In genomic region chr2:157793053-157793612, GRCh38 we compare ENCODE assay signal across 12 cellular contexts.
DNase-seq lines count a peak whose midpoint lies in the region; ATAC-seq and TF ChIP-seq lines count a peak whose summit lies in the region.
"Had no signal": no experiment of that assay in that cellular context is flagged by ENCODE, and none has a peak within 500 bp of the region (broad histone marks: within the 10 kb centered on the region; RNA-seq: fewer than 3 reads in every experiment).

No MANE protein-coding gene starts in this region.

- H3K27me3 ChIP-seq in effector memory CD4-positive, alpha-beta T cell (replicated peaks; ENCODE audit: control insufficient read depth, insufficient read depth, low read length, poor library complexity, severe bottlenecking): no peaks in the 10 kb centered on the region

- H3K4me1 Mint-ChIP-seq in HFFc6 (ENCODE audit: low read depth) (peaks cover 20% of the 10 kb centered on the region), chondrocyte (ENCODE audit: low read depth) (peaks cover 26% of the 10 kb centered on the region), nephron (peaks cover 16% of the 10 kb centered on the region)
- peaks cover 0 to 5% of the 10 kb centered on the region in 2 donors for H3K4me1 Mint-ChIP-seq in stimulated activated naive B cell treated with anti-CD40 and anti-IgM and Interleukin-4, amounts not matched to agents 10 μg/mL and 1 μg/mL and 100 μg/mL, for 72 hours

- H3K9me3 Mint-ChIP-seq in HFFc6: no peaks in the 10 kb centered on the region
- no peaks in the 10 kb centered on the region for H3K9me3 Mint-ChIP-seq in chondrocyte (ENCODE audit: low read depth)
- H3K9me3 Mint-ChIP-seq in nephron: no peaks in the 10 kb centered on the region
- H3K9me3 Mint-ChIP-seq in stimulated activated naive B cell treated with anti-CD40 and anti-IgM and Interleukin-4, amounts not matched to agents 10 μg/mL and 1 μg/mL and 100 μg/mL, for 72 hours: no peaks in the 10 kb centered on the region
- H3K9me3 Mint-ChIP-seq: dendritic cell treated with granulocyte-macrophage colony-stimulating factor and Interleukin-4, amounts not matched to agents 40 ng/mL and 50 ng/mL, for 4 days had no signal

- peaks cover 6% of the 10 kb centered on the region for H3K36me3 ChIP-seq in effector memory CD4-positive, alpha-beta T cell (ENCODE audit: control insufficient read depth, insufficient read depth, low read length)

- no peak overlapping the region for H3K4me3 ChIP-seq in AG09309 (ENCODE audit: control insufficient read depth, low read depth, low read length)
- H3K4me3 ChIP-seq in effector memory CD4-positive, alpha-beta T cell (ENCODE audit: insufficient read depth, low read depth, low read length, poor library complexity, severe bottlenecking): no peak overlapping the region

- no peaks in the 10 kb centered on the region for H3K9me3 ChIP-seq in effector memory CD4-positive, alpha-beta T cell (ENCODE audit: control insufficient read depth, low read length)
- H3K9me3 ChIP-seq: Caco-2 had no signal

- H3K27ac Mint-ChIP-seq in HFFc6: peak overlapping the region; percentile 84
- no peak overlapping the region for H3K27ac Mint-ChIP-seq in chondrocyte (ENCODE audit: unreplicated experiment)
- H3K27ac Mint-ChIP-seq in nephron: no peak overlapping the region
- no peak overlapping the region for H3K27ac Mint-ChIP-seq in stimulated activated naive B cell treated with anti-CD40 and anti-IgM and Interleukin-4, amounts not matched to agents 10 μg/mL and 1 μg/mL and 100 μg/mL, for 72 hours
- H3K27ac Mint-ChIP-seq: dendritic cell treated with granulocyte-macrophage colony-stimulating factor and Interleukin-4, amounts not matched to agents 40 ng/mL and 50 ng/mL, for 4 days had no signal

- no peak overlapping the region for H3K27ac ChIP-seq in effector memory CD4-positive, alpha-beta T cell (ENCODE audit: insufficient read depth, low read length, poor library complexity, severe bottlenecking)

- ATAC-seq in stimulated activated naive B cell treated with anti-CD40 and anti-IgM and Interleukin-4, amounts not matched to agents 10 μg/mL and 1 μg/mL and 100 μg/mL, for 72 hours (replicated peaks): no peak

- H3K27me3 Mint-ChIP-seq in HFFc6 (ENCODE audit: insufficient read depth): no peaks in the 10 kb centered on the region
- no peaks in the 10 kb centered on the region for H3K27me3 Mint-ChIP-seq in chondrocyte (ENCODE audit: low read depth)
- no peaks in the 10 kb centered on the region for H3K27me3 Mint-ChIP-seq in nephron (ENCODE audit: low read depth)
- no peaks in the 10 kb centered on the region for H3K27me3 Mint-ChIP-seq in stimulated activated naive B cell treated with anti-CD40 and anti-IgM and Interleukin-4, amounts not matched to agents 10 μg/mL and 1 μg/mL and 100 μg/mL, for 72 hours
- H3K27me3 Mint-ChIP-seq: dendritic cell treated with granulocyte-macrophage colony-stimulating factor and Interleukin-4, amounts not matched to agents 40 ng/mL and 50 ng/mL, for 4 days had no signal

- TF ChIP-seq CTCF in AG09309 (IDR thresholded peaks at IDR 0.05; ENCODE audit: control insufficient read depth, insufficient read depth, low read depth, low read length, missing control alignments): peak; percentile 37
- peak; percentile 76 for TF ChIP-seq CTCF in HFFc6 (IDR thresholded peaks at IDR 0.05)
- TF ChIP-seq CTCF in chondrocyte (IDR thresholded peaks at IDR 0.05): peak; percentile 70
- peak in 2 of 3 experiments; percentile 7 to 20 for TF ChIP-seq CTCF in nephron (IDR thresholded peaks at IDR 0.05; ENCODE audit: unreplicated experiment in 3 of 3)

- H3K36me3 Mint-ChIP-seq in HFFc6 (ENCODE audit: low read depth) (peaks cover 14% of the 10 kb centered on the region), chondrocyte (ENCODE audit: low read depth) (peaks cover 8% of the 10 kb centered on the region), nephron (ENCODE audit: low read depth) (peaks cover 13% of the 10 kb centered on the region)
- peaks cover 3 to 13% of the 10 kb centered on the region in 2 donors for H3K36me3 Mint-ChIP-seq in stimulated activated naive B cell treated with anti-CD40 and anti-IgM and Interleukin-4, amounts not matched to agents 10 μg/mL and 1 μg/mL and 100 μg/mL, for 72 hours

- no peaks in the 10 kb centered on the region for H3K4me1 ChIP-seq in effector memory CD4-positive, alpha-beta T cell (ENCODE audit: control insufficient read depth, insufficient read depth, low read length, poor library complexity, severe bottlenecking)
- H3K4me1 ChIP-seq: Caco-2 had no signal

- H3K4me3 Mint-ChIP-seq in HFFc6 (peak overlapping the region; percentile 69), chondrocyte (ENCODE audit: unreplicated experiment) (no peak overlapping the region), nephron (no peak overlapping the region)
- no peak overlapping the region for H3K4me3 Mint-ChIP-seq in stimulated activated naive B cell treated with anti-CD40 and anti-IgM and Interleukin-4, amounts not matched to agents 10 μg/mL and 1 μg/mL and 100 μg/mL, for 72 hours
- H3K4me3 Mint-ChIP-seq: dendritic cell treated with granulocyte-macrophage colony-stimulating factor and Interleukin-4, amounts not matched to agents 40 ng/mL and 50 ng/mL, for 4 days had no signal

- no peak for DNase-seq in AG09309 (ENCODE audit: low read depth)
- no peak for DNase-seq in HFFc6
- no peak for DNase-seq in chondrocyte (ENCODE audit: low spot score)
- DNase-seq in stimulated activated naive B cell treated with anti-CD40 and anti-IgM and Interleukin-4, amounts not matched to agents 10 μg/mL and 1 μg/mL and 100 μg/mL, for 72 hours: no peak
- no peak for DNase-seq in retina
- DNase-seq in effector memory CD4-positive, alpha-beta T cell: no peak
- no peak for DNase-seq in activated naive CD4-positive, alpha-beta T cell (lab: John Stamatoyannopoulos, UW)
- DNase-seq: Caco-2, hippocampal formation, mesendoderm had no signal

Comparison
In these comparisons a context has a peak if more than half of its experiments do, and no peak if none do; other contexts are left out.
1. CTCF ChIP-seq: peak in every context shown above with its lines; median percentile 76 in HFFc6; 70 in chondrocyte; 37 in AG09309; 14 in nephron.